31 cellular contexts compared by ENCODE assay signal in the genomic region with DNA sequence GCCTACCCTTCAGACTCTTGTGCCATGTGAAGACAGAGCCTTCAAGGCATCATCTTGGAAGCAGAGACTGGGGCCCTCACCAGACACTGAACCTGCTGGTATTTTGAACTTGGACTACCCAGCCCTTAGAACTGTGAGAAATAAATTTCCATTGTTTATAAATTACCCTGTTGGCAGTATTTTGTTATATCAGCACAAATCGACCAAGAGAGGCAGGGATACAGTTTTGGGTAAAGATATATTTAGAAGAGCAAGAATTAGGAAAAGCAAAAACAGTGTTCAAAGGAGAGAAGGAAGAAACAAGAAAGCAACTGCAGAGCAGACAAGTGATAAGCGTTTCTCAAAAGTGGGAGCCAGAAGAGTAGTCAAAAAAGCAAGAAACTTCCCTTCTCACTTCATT.
"Had no signal": no experiment of that assay in that cellular context is flagged by ENCODE, and none has a peak within 500 bp of the region (broad histone marks: within the 10 kb centered on the region; RNA-seq: fewer than 3 reads in every experiment).

No MANE protein-coding gene starts in this region.

- H3K4me1 Mint-ChIP-seq: natural killer cell; nephron; neural progenitor cell; stimulated activated memory B cell treated with anti-CD40 and anti-IgM and Interleukin-4, amounts not matched to agents 10 μg/mL and 1 μg/mL and 100 μg/mL, for 72 hours; stimulated activated naive CD8-positive, alpha-beta T cell treated with anti-CD3 and anti-CD28 coated beads, Interleukin-15, amount 100 ng/mL, for 72 hours had no signal

- DNase-seq: natural killer cell; occipital lobe; ovary; posterior cingulate gyrus; psoas muscle; right cardiac atrium; spleen; stimulated activated CD4-positive, alpha-beta T cell treated with anti-CD3 and anti-CD28 coated beads, Interleukin-12 subunit alpha, Interleukin-12 subunit beta, amount 100 ng/mL, for 4 hours; stimulated activated CD4-positive, alpha-beta T cell treated with anti-CD3 and anti-CD28 coated beads, Interleukin-1b, Interleukin-23, amount 100 ng/mL, for 48 hours; stimulated activated CD4-positive, alpha-beta T cell treated with anti-CD3 and anti-CD28 coated beads, Interleukin-4, amount 100 ng/mL, for 1 hour; stimulated activated CD4-positive, alpha-beta T cell treated with anti-CD3 and anti-CD28 coated beads, Interleukin-4, amount 100 ng/mL, for 4 hours; stimulated activated CD8-positive, alpha-beta memory T cell treated with anti-CD3 and anti-CD28 coated beads, Interleukin-4, amount 100 ng/mL, for 48 hours; stimulated activated naive CD4-positive, alpha-beta T cell; stimulated activated naive CD8-positive, alpha-beta T cell treated with anti-CD3 and anti-CD28 coated beads, Interleukin-15, amount 100 ng/mL, for 72 hours; stimulated activated naive CD8-positive, alpha-beta T cell treated with anti-CD3 and anti-CD28 coated beads, Interleukin-15, Interleukin-2, amounts not matched to agents 100 U/mL and 50 U/mL, for 24 hours; substantia nigra; testis; tibial artery; transverse colon; uterus had no signal

- H3K9me3 Mint-ChIP-seq: stimulated activated naive CD8-positive, alpha-beta T cell treated with anti-CD3 and anti-CD28 coated beads, Interleukin-15, amount 100 ng/mL, for 72 hours had no signal

- H3K9me3 ChIP-seq: ovary, psoas muscle, testis, tibial artery, upper lobe of right lung, uterus had no signal

- H3K4me3 Mint-ChIP-seq: natural killer cell; nephron; neural progenitor cell; stimulated activated memory B cell treated with anti-CD40 and anti-IgM and Interleukin-4, amounts not matched to agents 10 μg/mL and 1 μg/mL and 100 μg/mL, for 72 hours; stimulated activated naive CD8-positive, alpha-beta T cell treated with anti-CD3 and anti-CD28 coated beads, Interleukin-15, amount 100 ng/mL, for 72 hours; type B pancreatic cell had no signal

- H3K27me3 Mint-ChIP-seq: progenitor cell of endocrine pancreas; stimulated activated memory B cell treated with anti-CD40 and anti-IgM and Interleukin-4, amounts not matched to agents 10 μg/mL and 1 μg/mL and 100 μg/mL, for 72 hours; stimulated activated naive CD8-positive, alpha-beta T cell treated with anti-CD3 and anti-CD28 coated beads, Interleukin-15, amount 100 ng/mL, for 72 hours; type B pancreatic cell had no signal

- H3K4me1 ChIP-seq: neural progenitor cell, parathyroid adenoma, psoas muscle, spleen, suprapubic skin, testis, tibial artery, transverse colon, upper lobe of right lung, uterus had no signal

- H3K36me3 Mint-ChIP-seq: natural killer cell; stimulated activated memory B cell treated with anti-CD40 and anti-IgM and Interleukin-4, amounts not matched to agents 10 μg/mL and 1 μg/mL and 100 μg/mL, for 72 hours had no signal

- H3K27ac Mint-ChIP-seq: natural killer cell; nephron; neural progenitor cell; progenitor cell of endocrine pancreas; stimulated activated memory B cell treated with anti-CD40 and anti-IgM and Interleukin-4, amounts not matched to agents 10 μg/mL and 1 μg/mL and 100 μg/mL, for 72 hours; stimulated activated naive CD8-positive, alpha-beta T cell treated with anti-CD3 and anti-CD28 coated beads, Interleukin-15, amount 100 ng/mL, for 72 hours; type B pancreatic cell had no signal

- H3K27ac ChIP-seq: neural progenitor cell, ovary, parathyroid adenoma, psoas muscle, skin epidermis, spleen, suprapubic skin, testis, tibial artery, transverse colon, upper lobe of right lung, uterus had no signal

- H3K27me3 ChIP-seq: neural progenitor cell, ovary, spleen, suprapubic skin, testis, tibial artery, transverse colon, upper lobe of right lung, uterus had no signal

- H3K79me2 ChIP-seq: parathyroid adenoma had no signal

- H3K4me2 ChIP-seq: neural progenitor cell, smooth muscle cell had no signal

- H3K4me3 ChIP-seq: neural progenitor cell, ovary, psoas muscle, skin epidermis, smooth muscle cell, spleen, suprapubic skin, testis, tibial artery, transverse colon, upper lobe of right lung, uterus had no signal

- H3K36me3 ChIP-seq: neural progenitor cell, ovary, spleen, suprapubic skin, tibial artery, transverse colon, upper lobe of right lung, uterus had no signal

- ATAC-seq: natural killer cell; psoas muscle; right cardiac atrium; sciatic nerve; stimulated activated memory B cell treated with anti-CD40 and anti-IgM and Interleukin-4, amounts not matched to agents 10 μg/mL and 1 μg/mL and 100 μg/mL, for 72 hours; stimulated activated naive CD8-positive, alpha-beta T cell treated with anti-CD3 and anti-CD28 coated beads, Interleukin-15, amount 100 ng/mL, for 72 hours; stimulated activated naive CD8-positive, alpha-beta T cell treated with anti-CD3 and anti-CD28 coated beads, Interleukin-15, Interleukin-2, amounts not matched to agents 100 U/mL and 50 U/mL, for 24 hours; upper lobe of right lung had no signal

- H2AFZ ChIP-seq: neural progenitor cell, parathyroid adenoma had no signal

- H3K9ac ChIP-seq: neural progenitor cell, parathyroid adenoma had no signal
